ENCODE assay signal across 30 cellular contexts in genomic region chr5:146060221-146060585, GRCh38. TPM values are rescaled to one million over a fixed set of nuclear protein-coding genes. Genes with fewer than 3 reads are reported as not detected.
"Had no signal": no experiment of that assay in that cellular context is flagged by ENCODE, and none has a peak within 500 bp of the region (broad histone marks: within the 10 kb centered on the region; RNA-seq: fewer than 3 reads in every experiment).

No MANE protein-coding gene starts in this region.

- H3K36me3 ChIP-seq: sigmoid colon, spleen, tibial nerve, upper lobe of left lung had no signal

- H3K9me3 ChIP-seq: gastrocnemius medialis, sigmoid colon, spleen, thoracic aorta, tibial nerve, upper lobe of left lung had no signal

- DNase-seq: effector CD8-positive, alpha-beta T cell; endodermal cell; foreskin fibroblast; gastrocnemius medialis; head of caudate nucleus; hippocampal formation; kidney glomerular epithelial cell; left colon; natural killer cell; sigmoid colon; spleen; stimulated activated CD4-positive, alpha-beta T cell treated with anti-CD3 and anti-CD28 coated beads, Interleukin-4, amount 100 ng/mL, for 4 hours; stimulated activated naive CD8-positive, alpha-beta T cell treated with anti-CD3 and anti-CD28 coated beads, Interleukin-15, Interleukin-2, amounts not matched to agents 100 U/mL and 50 U/mL, for 24 hours; substantia nigra had no signal

- H3K4me1 ChIP-seq: parathyroid adenoma, sigmoid colon, spleen, tibial nerve, upper lobe of left lung had no signal

- H3K27me3 ChIP-seq: dorsolateral prefrontal cortex, gastrocnemius medialis, sigmoid colon, tibial nerve, upper lobe of left lung had no signal

- H3K4me3 ChIP-seq: dorsolateral prefrontal cortex, gastrocnemius medialis, lung, sigmoid colon, spleen, thoracic aorta, tibial nerve, upper lobe of left lung had no signal

- H3K27ac ChIP-seq: epithelial cell of prostate, gastrocnemius medialis, parathyroid adenoma, sigmoid colon, spleen, thoracic aorta, tibial nerve, upper lobe of left lung had no signal

- FAIRE-seq: colon, islet of Langerhans had no signal

- ATAC-seq: gastrocnemius medialis; left colon; natural killer cell; stimulated activated memory B cell treated with anti-CD40 and anti-IgM and Interleukin-4, amounts not matched to agents 10 μg/mL and 1 μg/mL and 100 μg/mL, for 72 hours; stimulated activated naive CD8-positive, alpha-beta T cell treated with anti-CD3 and anti-CD28 coated beads, Interleukin-15, Interleukin-2, amounts not matched to agents 100 U/mL and 50 U/mL, for 24 hours had no signal

RNA-seq across cellular contexts. Expression of gene PLAC8L1, which starts 45.2 kb away (rescaled TPM):
- total RNA-seq: cerebellum, gastrocnemius medialis, glomerular endothelial cell, liver, mononuclear cell, omental fat pad, skeletal muscle tissue, thoracic aorta, tibial nerve had no signal
